In the genomic region with DNA sequence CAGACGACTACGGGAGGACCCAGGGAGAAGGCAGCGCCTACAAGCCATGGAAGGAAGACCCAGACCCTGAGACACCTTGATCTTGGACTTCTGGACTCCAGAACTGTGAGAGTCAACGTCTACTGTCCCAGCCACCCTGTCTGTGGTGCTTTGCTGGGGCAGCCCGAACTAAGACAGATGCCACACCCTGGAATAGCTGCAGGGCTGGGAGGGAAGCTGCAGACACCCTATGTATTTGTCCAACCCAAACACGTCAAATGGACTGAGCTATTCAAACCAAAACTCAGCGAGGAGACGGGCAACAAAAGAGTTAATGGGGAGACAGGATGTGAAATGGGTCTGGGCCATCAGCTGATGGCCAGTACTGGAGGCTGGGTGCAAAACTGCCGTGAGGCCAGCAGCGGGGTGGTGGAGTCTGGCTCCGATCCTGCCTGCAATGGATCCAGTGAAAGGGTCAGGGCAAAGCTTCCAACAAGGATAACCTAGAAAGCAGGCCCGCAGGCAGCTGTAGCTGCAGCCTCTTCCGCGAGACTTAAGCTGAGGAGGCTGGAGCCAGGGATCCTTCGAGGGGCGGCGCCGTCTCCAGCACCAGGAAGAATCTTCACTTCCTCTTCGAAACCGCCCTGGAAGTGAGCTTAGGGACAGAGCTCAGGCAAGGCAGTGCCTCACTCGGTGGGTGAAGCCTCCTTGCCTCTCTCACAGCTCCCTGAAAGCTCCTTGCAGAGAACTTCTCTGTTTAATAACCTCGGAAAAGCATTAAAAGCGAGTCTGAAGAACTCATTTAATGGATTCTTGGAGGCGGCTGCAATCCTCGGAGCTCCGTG, we compare ENCODE assay signal across 8 cellular contexts.
DNase-seq lines count a peak whose midpoint lies in the region; ATAC-seq and TF ChIP-seq lines count a peak whose summit lies in the region.

No MANE protein-coding gene starts in this region.

- BruUV-seq in Calu3 (replicated peaks; lab: Mats Ljungman, UMichigan), result no TSS peak

- H3K36me3 Mint-ChIP-seq in Calu3 (ENCODE audit: insufficient read depth, unreplicated experiment) (peaks cover 7% of the 10 kb centered on the region), glutamatergic neuron (ENCODE audit: unreplicated experiment) (no peaks in the 10 kb centered on the region)
- H3K36me3 Mint-ChIP-seq in CD8-positive, alpha-beta T cell, result no peaks in the 10 kb centered on the region
- no peaks in the 10 kb centered on the region for H3K36me3 Mint-ChIP-seq in activated CD4-positive, alpha-beta memory T cell treated with anti-CD3 and anti-CD28 coated beads, Interleukin-2, amount 10 ng/mL, durations not matched to agents 7 days and 5 days (ENCODE audit: low read depth)

- no peak overlapping the region for H3K9ac ChIP-seq in SK-N-MC (ENCODE audit: insufficient read length)

- H3K9me3 ChIP-seq in SK-N-MC (ENCODE audit: low read depth, low read length), result no peaks in the 10 kb centered on the region
- no peaks in the 10 kb centered on the region for H3K9me3 ChIP-seq in psoas muscle
- no peaks in the 10 kb centered on the region for H3K9me3 ChIP-seq in CD8-positive, alpha-beta T cell (ENCODE audit: low read length)

- peak; percentile 34 to 67 (median 48) for ATAC-seq in psoas muscle
- ATAC-seq in CD8-positive, alpha-beta T cell, result no peak

- H3K27ac Mint-ChIP-seq in Calu3 (ENCODE audit: unreplicated experiment), result no peak overlapping the region
- peak overlapping the region; percentile 62 for H3K27ac Mint-ChIP-seq in glutamatergic neuron (ENCODE audit: unreplicated experiment)
- no peak overlapping the region for H3K27ac Mint-ChIP-seq in CD8-positive, alpha-beta T cell
- no peak overlapping the region for H3K27ac Mint-ChIP-seq in activated CD4-positive, alpha-beta memory T cell treated with anti-CD3 and anti-CD28 coated beads, Interleukin-2, amount 10 ng/mL, durations not matched to agents 7 days and 5 days

- peaks cover 0 to 15% (median 0%) of the 10 kb centered on the region in 3 donors for H3K27me3 ChIP-seq in psoas muscle (ENCODE audit: insufficient read depth in 3 of 3, low read length in 2 of 3)
- peaks cover 7% of the 10 kb centered on the region for H3K27me3 ChIP-seq in CD8-positive, alpha-beta T cell (ENCODE audit: insufficient read depth, low read length)

- intact Hi-C loops in Calu3 (cut with micrococcal nuclease; ENCODE audit: unreplicated experiment) (no loop called here), psoas muscle (cut with DNase I) (loop anchor here in 1 of 2 donors (10.0 kb wide), 1 partner anchor 187 kb away; no protein-coding TSS in a partner anchor)
- intact Hi-C loops in CD8-positive, alpha-beta T cell (cut with DNase I, micrococcal nuclease), result no loop called here

- POLR2A ChIA-PET in CD8-positive, alpha-beta T cell (lab: Charles Lee), result no interaction called here
- POLR2A ChIA-PET in activated CD4-positive, alpha-beta memory T cell treated with anti-CD3 and anti-CD28 coated beads, Interleukin-2, amount 10 ng/mL, durations not matched to agents 7 days and 5 days (lab: Charles Lee), result no interaction called here

- TF ChIP-seq CTCF in Calu3 (IDR thresholded peaks at IDR 0.05; ENCODE audit: unreplicated experiment), result no peak
- TF ChIP-seq CTCF in glutamatergic neuron (IDR thresholded peaks at IDR 0.05; ENCODE audit: partially characterized antibody, unreplicated experiment), result no peak
- no peak for TF ChIP-seq CTCF in psoas muscle (IDR thresholded peaks at IDR 0.05)
- no peak for TF ChIP-seq CTCF in CD8-positive, alpha-beta T cell (IDR thresholded peaks at IDR 0.05)

- H3K4me3 ChIP-seq in SK-N-MC, result peak overlapping the region; percentile 75
- peak overlapping the region; percentile 60 for H3K4me3 ChIP-seq in psoas muscle
- H3K4me3 ChIP-seq in CD8-positive, alpha-beta T cell (ENCODE audit: low read depth, low read length), result no peak overlapping the region

- DNase-seq in Calu3 (peak; percentile 32), SK-N-MC (ENCODE audit: low read depth, low spot score) (no peak), glutamatergic neuron (peak; percentile 16), psoas muscle (peak; percentile 51 to 61), NCI-H1417 (lab: John Stamatoyannopoulos, UW) (no peak), HUDEP-2 (lab: John Stamatoyannopoulos, UW; ENCODE audit: unreplicated experiment in 76 of 76) (no peak)
- DNase-seq in CD8-positive, alpha-beta T cell, result no peak
- no peak for DNase-seq in activated CD4-positive, alpha-beta memory T cell treated with anti-CD3 and anti-CD28 coated beads, Interleukin-2, amount 10 ng/mL, durations not matched to agents 7 days and 5 days

- peaks cover 17% of the 10 kb centered on the region for H3K4me1 Mint-ChIP-seq in Calu3 (ENCODE audit: low read depth, unreplicated experiment)
- peaks cover 7% of the 10 kb centered on the region for H3K4me1 Mint-ChIP-seq in glutamatergic neuron (ENCODE audit: low read depth, unreplicated experiment)
- peaks cover 2% of the 10 kb centered on the region for H3K4me1 Mint-ChIP-seq in CD8-positive, alpha-beta T cell (ENCODE audit: low read depth)
- H3K4me1 Mint-ChIP-seq in activated CD4-positive, alpha-beta memory T cell treated with anti-CD3 and anti-CD28 coated beads, Interleukin-2, amount 10 ng/mL, durations not matched to agents 7 days and 5 days, result no peaks in the 10 kb centered on the region

- no peaks in the 10 kb centered on the region for H3K36me3 ChIP-seq in SK-N-MC (ENCODE audit: insufficient read depth, low read length)
- H3K36me3 ChIP-seq in psoas muscle (ENCODE audit: insufficient read depth in 1 of 2, low read depth in 1 of 2), result no peaks in the 10 kb centered on the region
- H3K36me3 ChIP-seq in CD8-positive, alpha-beta T cell (ENCODE audit: insufficient read depth, low read length), result no peaks in the 10 kb centered on the region

- CTCF ChIA-PET in Calu3 (lab: Charles Lee), result interaction anchor here (0.6 to 1.0 kb wide), 3 partner anchors 85 to 138 kb away, joined by 3 to 4 read pairs (median 3); no protein-coding TSS in a partner anchor
- CTCF ChIA-PET in CD8-positive, alpha-beta T cell (lab: Charles Lee), result no interaction called here
- CTCF ChIA-PET in activated CD4-positive, alpha-beta memory T cell treated with anti-CD3 and anti-CD28 coated beads, Interleukin-2, amount 10 ng/mL, durations not matched to agents 7 days and 5 days (lab: Charles Lee), result no interaction called here

- no peaks in the 10 kb centered on the region for H3K27me3 Mint-ChIP-seq in Calu3 (ENCODE audit: unreplicated experiment)
- H3K27me3 Mint-ChIP-seq in glutamatergic neuron (ENCODE audit: unreplicated experiment), result peaks cover 5% of the 10 kb centered on the region
- H3K27me3 Mint-ChIP-seq in CD8-positive, alpha-beta T cell (ENCODE audit: low read depth), result peaks cover 36% of the 10 kb centered on the region
- H3K27me3 Mint-ChIP-seq in activated CD4-positive, alpha-beta memory T cell treated with anti-CD3 and anti-CD28 coated beads, Interleukin-2, amount 10 ng/mL, durations not matched to agents 7 days and 5 days, result peaks cover 9% of the 10 kb centered on the region

- H3K4me3 Mint-ChIP-seq in Calu3 (ENCODE audit: low read depth, unreplicated experiment), result peak overlapping the region; percentile 43
- peak overlapping the region; percentile 55 for H3K4me3 Mint-ChIP-seq in glutamatergic neuron (ENCODE audit: unreplicated experiment)
- no peak overlapping the region for H3K4me3 Mint-ChIP-seq in CD8-positive, alpha-beta T cell
- no peak overlapping the region for H3K4me3 Mint-ChIP-seq in activated CD4-positive, alpha-beta memory T cell treated with anti-CD3 and anti-CD28 coated beads, Interleukin-2, amount 10 ng/mL, durations not matched to agents 7 days and 5 days

- H3K4me1 ChIP-seq in psoas muscle, result no peaks in the 10 kb centered on the region
- H3K4me1 ChIP-seq in CD8-positive, alpha-beta T cell (ENCODE audit: insufficient read depth, low read length), result no peaks in the 10 kb centered on the region

- H3K9me3 Mint-ChIP-seq in Calu3 (ENCODE audit: low read depth, unreplicated experiment) (no peaks in the 10 kb centered on the region), glutamatergic neuron (ENCODE audit: unreplicated experiment) (peaks cover 5% of the 10 kb centered on the region)
- H3K9me3 Mint-ChIP-seq in CD8-positive, alpha-beta T cell, result no peaks in the 10 kb centered on the region
- H3K9me3 Mint-ChIP-seq in activated CD4-positive, alpha-beta memory T cell treated with anti-CD3 and anti-CD28 coated beads, Interleukin-2, amount 10 ng/mL, durations not matched to agents 7 days and 5 days, result no peaks in the 10 kb centered on the region

- H3K27ac ChIP-seq in SK-N-MC, result no peak overlapping the region
- H3K27ac ChIP-seq in psoas muscle, result peak overlapping the region; percentile 32
- H3K27ac ChIP-seq in CD8-positive, alpha-beta T cell (ENCODE audit: low read depth, low read length), result no peak overlapping the region

- WGBS in psoas muscle, 3 donors, result 18 to 23% (median 19%) methylated on average over 25 to 26 of the region's 26 CpGs

Comparison
In these comparisons a context has a peak if more than half of its experiments do, and no peak if none do; other contexts are left out.
1. DNase-seq: peak in Calu3 (single experiment), glutamatergic neuron (single experiment) and psoas muscle (2 of 2); none in SK-N-MC (single experiment), NCI-H1417 (0 of 3), HUDEP-2 (0 of 76), CD8-positive, alpha-beta T cell (0 of 7) and activated CD4-positive, alpha-beta memory T cell treated with anti-CD3 and anti-CD28 coated beads, Interleukin-2, amount 10 ng/mL, durations not matched to agents 7 days and 5 days (single experiment).
2. H3K4me3 Mint-ChIP-seq: peak in Calu3 (single experiment) and glutamatergic neuron (single experiment); none in CD8-positive, alpha-beta T cell (single experiment) and activated CD4-positive, alpha-beta memory T cell treated with anti-CD3 and anti-CD28 coated beads, Interleukin-2, amount 10 ng/mL, durations not matched to agents 7 days and 5 days (single experiment).